Comparison of ENCODE assay signal across 5 cellular contexts in the genomic region with DNA sequence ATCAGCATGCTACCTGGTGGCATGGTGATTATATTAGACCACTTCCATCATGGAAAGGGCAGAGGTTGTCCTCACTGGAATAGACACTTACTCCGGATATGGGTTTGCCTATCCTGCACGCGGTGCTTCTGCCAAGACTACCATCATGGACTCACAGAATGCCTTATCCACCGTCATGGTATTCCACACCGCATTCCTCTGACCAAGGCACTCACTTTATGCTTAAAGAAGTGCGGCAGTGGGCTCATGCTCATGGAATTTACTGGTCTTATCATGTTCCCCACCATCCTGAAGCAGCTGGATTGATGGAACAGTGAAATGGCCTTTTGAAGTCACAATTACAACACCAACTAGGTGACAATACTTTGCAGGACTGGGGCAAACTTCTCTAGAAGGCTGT.
"Had no signal": no experiment of that assay in that cellular context is flagged by ENCODE, and none has a peak within 500 bp of the region (broad histone marks: within the 10 kb centered on the region; RNA-seq: fewer than 3 reads in every experiment).

No MANE protein-coding gene starts in this region.

- H3K4me2 ChIP-seq: GM23338 had no signal

- H3K4me3 ChIP-seq: GM23338, K562 had no signal

- DNase-seq: H9, HCEC 1CT, IMR-90 had no signal

- H3K4me3 Mint-ChIP-seq: GM23338, H9 had no signal

- H2AFZ ChIP-seq: GM23338 had no signal

- H3K9me3 Mint-ChIP-seq: GM23338, H9 had no signal

- ATAC-seq: GM23338, K562 had no signal

- H3K27ac Mint-ChIP-seq: GM23338, H9 had no signal
